ENCODE assay signal across 8 cellular contexts in the genomic region with DNA sequence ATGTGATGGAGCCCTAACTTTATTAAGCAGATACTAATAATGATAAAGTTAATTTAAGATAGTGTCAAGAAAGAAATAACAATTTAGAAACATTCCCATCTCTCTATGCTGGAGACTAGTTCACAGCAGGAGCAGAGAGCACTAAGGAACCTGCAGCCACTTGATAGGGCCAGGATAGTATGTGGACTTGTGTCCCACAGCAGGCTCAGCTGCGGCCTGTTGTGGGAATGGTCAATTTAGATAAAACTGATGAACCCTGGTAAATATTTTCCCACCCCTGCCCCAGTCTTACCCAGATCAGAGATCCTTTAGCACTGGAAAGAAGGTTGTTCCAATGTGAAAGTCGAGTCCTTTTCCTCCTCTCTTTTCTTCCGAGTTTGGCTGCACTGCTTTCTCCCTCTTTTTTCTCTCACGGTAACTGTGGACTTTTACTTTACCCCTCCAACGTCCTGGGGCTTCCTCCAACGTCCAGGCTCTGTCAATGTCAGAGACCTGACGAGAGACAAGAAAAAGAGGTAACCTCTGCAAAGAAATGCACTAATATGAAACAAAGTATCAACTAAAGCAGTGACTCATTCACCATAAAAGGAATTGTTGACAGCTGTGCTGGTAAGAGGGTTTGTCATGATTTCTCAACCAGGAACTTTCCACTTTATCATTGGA.
DNase-seq lines count a peak whose midpoint lies in the region; ATAC-seq and TF ChIP-seq lines count a peak whose summit lies in the region.

A gene with protein sequence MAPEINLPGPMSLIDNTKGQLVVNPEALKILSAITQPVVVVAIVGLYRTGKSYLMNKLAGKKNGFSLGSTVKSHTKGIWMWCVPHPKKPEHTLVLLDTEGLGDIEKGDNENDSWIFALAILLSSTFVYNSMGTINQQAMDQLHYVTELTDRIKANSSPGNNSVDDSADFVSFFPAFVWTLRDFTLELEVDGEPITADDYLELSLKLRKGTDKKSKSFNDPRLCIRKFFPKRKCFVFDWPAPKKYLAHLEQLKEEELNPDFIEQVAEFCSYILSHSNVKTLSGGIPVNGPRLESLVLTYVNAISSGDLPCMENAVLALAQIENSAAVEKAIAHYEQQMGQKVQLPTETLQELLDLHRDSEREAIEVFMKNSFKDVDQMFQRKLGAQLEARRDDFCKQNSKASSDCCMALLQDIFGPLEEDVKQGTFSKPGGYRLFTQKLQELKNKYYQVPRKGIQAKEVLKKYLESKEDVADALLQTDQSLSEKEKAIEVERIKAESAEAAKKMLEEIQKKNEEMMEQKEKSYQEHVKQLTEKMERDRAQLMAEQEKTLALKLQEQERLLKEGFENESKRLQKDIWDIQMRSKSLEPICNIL (minus strand): TSS at position 544 of the 663 bp plus-strand sequence. CDS start 4,148 bp downstream, outside the sequence.

- peak within 1 kb of the TSS; percentile 86 for H2AFZ ChIP-seq in OCI-LY3 (ENCODE audit: low read depth, low read length)

- no peak for TF ChIP-seq CTCF in OCI-LY3 (IDR thresholded peaks at IDR 0.05; ENCODE audit: low read depth, low read length)

- H3K27ac Mint-ChIP-seq in stimulated activated effector memory CD8-positive, alpha-beta T cell treated with anti-CD3 and anti-CD28 coated beads, Interleukin-12 subunit alpha, Interleukin-12 subunit beta, amount 100 ng/mL, for 72 hours = peak within 1 kb of the TSS; percentile 92

- H3K36me3 ChIP-seq in OCI-LY3 (replicated peaks; ENCODE audit: low read depth, low read length) = no peaks in the 10 kb centered on the region

- H3K9me3 Mint-ChIP-seq in stimulated activated effector memory CD8-positive, alpha-beta T cell treated with anti-CD3 and anti-CD28 coated beads, Interleukin-12 subunit alpha, Interleukin-12 subunit beta, amount 100 ng/mL, for 72 hours = no peaks in the 10 kb centered on the region

- H3K9ac ChIP-seq in OCI-LY3 (ENCODE audit: low read length) = no peak within 1 kb of the TSS

- H4K20me1 ChIP-seq in OCI-LY3 (ENCODE audit: insufficient read depth, low read length) = no peaks in the 10 kb centered on the region

- no peak within 1 kb of the TSS for H3K27ac ChIP-seq in OCI-LY3 (ENCODE audit: low read length)

- no peaks in the 10 kb centered on the region for H3K79me2 ChIP-seq in OCI-LY3 (ENCODE audit: low read length)

- no peaks in the 10 kb centered on the region for H3K9me3 ChIP-seq in OCI-LY3 (ENCODE audit: insufficient read depth, low read length)

- peak; percentile 17 for DNase-seq in stimulated activated CD4-positive, alpha-beta T cell treated with anti-CD3 and anti-CD28 coated beads, Interleukin-2, amount 100 ng/mL, for 4 hours (ENCODE audit: low read depth)
- DNase-seq in stimulated activated CD4-positive, alpha-beta T cell treated with anti-CD3 and anti-CD28 coated beads, Interleukin-4, amount 100 ng/mL, for 1 hour = no peak
- DNase-seq in astrocyte of the hippocampus (ENCODE audit: low read depth, low spot score) (peak; percentile 71), iris pigment epithelial cell (ENCODE audit: low read depth) (peak; percentile 94), NCI-H2227 (lab: John Stamatoyannopoulos, UW; ENCODE audit: unreplicated experiment) (no peak)
- peak in 1 of 2 donors; percentile 69 for DNase-seq in stimulated activated effector memory CD8-positive, alpha-beta T cell treated with anti-CD3 and anti-CD28 coated beads, Interleukin-12 subunit alpha, Interleukin-12 subunit beta, amount 100 ng/mL, for 72 hours (ENCODE audit: low spot score in 2 of 2)

- peaks cover 56% of the 10 kb centered on the region for H3K4me1 Mint-ChIP-seq in stimulated activated effector memory CD8-positive, alpha-beta T cell treated with anti-CD3 and anti-CD28 coated beads, Interleukin-12 subunit alpha, Interleukin-12 subunit beta, amount 100 ng/mL, for 72 hours

- H3K4me3 Mint-ChIP-seq in stimulated activated effector memory CD8-positive, alpha-beta T cell treated with anti-CD3 and anti-CD28 coated beads, Interleukin-12 subunit alpha, Interleukin-12 subunit beta, amount 100 ng/mL, for 72 hours = peak within 1 kb of the TSS; percentile 83

- peak; percentile 81 for ATAC-seq in HG02870 (IDR thresholded peaks at IDR 0.05; ENCODE audit: unreplicated experiment)
- ATAC-seq in stimulated activated effector memory CD8-positive, alpha-beta T cell treated with anti-CD3 and anti-CD28 coated beads, Interleukin-12 subunit alpha, Interleukin-12 subunit beta, amount 100 ng/mL, for 72 hours = peak; percentile 86

- no peak within 1 kb of the TSS for H3K4me3 ChIP-seq in OCI-LY3 (ENCODE audit: low read length)

- H3K4me1 ChIP-seq in OCI-LY3 (ENCODE audit: low read length) = peaks cover 20% of the 10 kb centered on the region

- H3K27me3 ChIP-seq in OCI-LY3 (ENCODE audit: low read depth, low read length) = no peaks in the 10 kb centered on the region

- 0 out of 2 replicates have a peak within 1 kb of the TSS, but pooled peaks have one; percentile 7 for H3K4me2 ChIP-seq in OCI-LY3 (ENCODE audit: low read length)

- peaks cover 26% of the 10 kb centered on the region for H3K36me3 Mint-ChIP-seq in stimulated activated effector memory CD8-positive, alpha-beta T cell treated with anti-CD3 and anti-CD28 coated beads, Interleukin-12 subunit alpha, Interleukin-12 subunit beta, amount 100 ng/mL, for 72 hours

Comparison
In these comparisons a context has a peak if more than half of its experiments do, and no peak if none do; other contexts are left out.
1. DNase-seq: peak in stimulated activated CD4-positive, alpha-beta T cell treated with anti-CD3 and anti-CD28 coated beads, Interleukin-2, amount 100 ng/mL, for 4 hours (single experiment), astrocyte of the hippocampus (single experiment) and iris pigment epithelial cell (single experiment); none in stimulated activated CD4-positive, alpha-beta T cell treated with anti-CD3 and anti-CD28 coated beads, Interleukin-4, amount 100 ng/mL, for 1 hour (single experiment) and NCI-H2227 (single experiment).